Comparison of ENCODE assay signal across 7 cellular contexts in the genomic region with DNA sequence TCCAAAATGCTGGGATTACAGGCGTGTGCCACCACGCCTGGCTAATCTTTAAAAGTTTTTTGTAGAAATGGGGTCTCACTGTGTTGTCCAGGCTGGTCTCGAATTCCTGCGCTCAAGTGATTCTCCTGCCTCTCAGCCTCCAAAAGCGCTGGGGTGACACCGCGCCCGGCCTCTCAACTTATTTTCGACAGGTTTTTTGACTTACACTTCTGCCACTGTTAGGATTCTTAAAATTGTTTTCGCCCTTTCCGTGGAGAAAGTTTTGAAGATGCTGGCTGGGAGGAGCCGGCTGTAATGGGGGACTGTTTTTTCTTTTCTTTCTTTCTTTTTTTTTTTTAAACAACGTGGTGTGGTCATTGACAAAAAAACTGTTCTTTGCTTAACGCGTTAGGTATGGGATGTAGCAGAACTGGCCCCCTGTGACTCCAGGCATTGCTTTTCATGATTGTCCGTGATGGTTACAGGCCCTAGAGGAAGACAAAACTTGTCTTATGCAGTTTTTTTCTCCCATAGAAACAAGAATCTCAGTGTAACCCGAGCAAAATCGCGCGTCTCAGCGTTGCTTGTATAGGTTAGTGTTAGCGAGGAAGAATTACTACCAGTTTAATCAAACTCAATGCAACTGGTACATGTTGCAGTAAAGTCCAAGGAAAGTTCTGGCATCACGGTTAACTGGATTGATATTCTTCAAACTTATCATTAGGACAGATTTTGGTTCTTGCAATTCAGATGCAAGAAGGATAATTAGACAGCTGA. TPM values are rescaled to one million over a fixed set of nuclear protein-coding genes. Genes with fewer than 3 reads are reported as not detected.
A peak's percentile ranks its signal among the peaks of the same experiment; 100 is the strongest.
DNase-seq lines count a peak whose midpoint lies in the region; ATAC-seq and TF ChIP-seq lines count a peak whose summit lies in the region.

No MANE protein-coding gene starts in this region.

- H3K27me3 ChIP-seq in H7 (ENCODE audit: control insufficient read depth, insufficient read depth, low read length) (no peaks in the 10 kb centered on the region), breast epithelium (no peaks in the 10 kb centered on the region), lung (ENCODE audit: control insufficient read depth, insufficient read depth) (no peaks in the 10 kb centered on the region), tibial nerve (no peaks in the 10 kb centered on the region)

- no peaks in the 10 kb centered on the region; the same call in 1 of the 2 replicates for H3K36me3 ChIP-seq in H7 (replicated peaks; ENCODE audit: control insufficient read depth, insufficient read depth, low read length)
- H3K36me3 ChIP-seq in breast epithelium = no peaks in the 10 kb centered on the region
- H3K36me3 ChIP-seq in lung (ENCODE audit: control insufficient read depth in 2 of 2, insufficient read depth in 2 of 2, low read length in 2 of 2) = peaks cover 0 to 7% of the 10 kb centered on the region in 2 donors
- peaks cover 0 to 5% (median 0%) of the 10 kb centered on the region in 3 donors for H3K36me3 ChIP-seq in tibial nerve

- DNase-seq in H7 = no peak
- DNase-seq in RKO (ENCODE audit: low spot score) = peak; percentile 50
- DNase-seq in breast epithelium (ENCODE audit: low spot score in 2 of 2) = no peak
- DNase-seq in lung (ENCODE audit: low spot score) = no peak
- no peak for DNase-seq in tibial nerve (ENCODE audit: low spot score in 2 of 2)
- no peak for DNase-seq in NCI-H1417 treated with DMSO at 0.1 percent for 48 hours (lab: John Stamatoyannopoulos, UW)
- DNase-seq in cerebellum (ENCODE audit: low spot score) = no peak

- H3K27ac ChIP-seq in breast epithelium = peak overlapping the region; percentile 93 to 100
- peak overlapping the region; percentile 97 to 100 for H3K27ac ChIP-seq in lung (ENCODE audit: low read depth in 1 of 2, low read length in 1 of 2)
- H3K27ac ChIP-seq in tibial nerve = peak overlapping the region; percentile 68 to 94 (median 88)

- TF ChIP-seq POLR2A in breast epithelium (IDR thresholded peaks at IDR 0.05) = no peak
- TF ChIP-seq POLR2A in tibial nerve (IDR thresholded peaks at IDR 0.05) = no peak

- ATAC-seq in lung (ENCODE audit: insufficient read depth, low FRiP score) = no peak

- no peak for TF ChIP-seq CTCF in breast epithelium (IDR thresholded peaks at IDR 0.05)
- TF ChIP-seq CTCF in lung (IDR thresholded peaks at IDR 0.05; ENCODE audit: control extremely low read depth, extremely low read depth) = no peak
- no peak for TF ChIP-seq CTCF in tibial nerve (IDR thresholded peaks at IDR 0.05)

- no peaks in the 10 kb centered on the region for H3K9me3 ChIP-seq in breast epithelium
- H3K9me3 ChIP-seq in lung (ENCODE audit: control insufficient read depth in 2 of 2, insufficient read depth in 1 of 2, low read length in 1 of 2) = no peaks in the 10 kb centered on the region
- H3K9me3 ChIP-seq in tibial nerve = no peaks in the 10 kb centered on the region

- H3K4me1 ChIP-seq in breast epithelium = no peaks in the 10 kb centered on the region
- H3K4me1 ChIP-seq in lung (ENCODE audit: control insufficient read depth in 2 of 2, insufficient read depth in 2 of 2, low read length in 2 of 2) = peaks cover 12 to 17% of the 10 kb centered on the region in 2 donors
- H3K4me1 ChIP-seq in tibial nerve = peaks cover 2 to 48% (median 39%) of the 10 kb centered on the region in 4 donors

- 4 to 6% methylated on average over 23 of the region's 23 CpGs for WGBS in lung, 2 donors
- 2% methylated on average over 23 of the region's 23 CpGs for WGBS in tibial nerve, 2 donors

- intact Hi-C loops in breast epithelium (cut with DNase I; ENCODE audit: low total_unique reads) = no loop called here

- TF ChIP-seq EP300 in tibial nerve (IDR thresholded peaks at IDR 0.05) = no peak

- H3K4me3 ChIP-seq in H7 (ENCODE audit: insufficient read depth, low read depth, low read length) = peak overlapping the region; percentile 69
- H3K4me3 ChIP-seq in breast epithelium = peak overlapping the region; percentile 70 to 97 (median 76)
- peak overlapping the region; percentile 75 for H3K4me3 ChIP-seq in lung
- peak overlapping the region; percentile 57 to 74 (median 72) for H3K4me3 ChIP-seq in tibial nerve

RNA-seq across cellular contexts. Expression of gene RAC1, which starts 1.2 kb away (rescaled TPM):
- total RNA-seq in H7 (2014; rRNA removed; shearing (Covaris generic)) = 85.6 and 87.0 TPM in 2 replicates
- total RNA-seq in breast epithelium (100 to 1,000 TPM; 103 to 121 (median 121) TPM), lung (100 to 1,000 TPM in 1 of 2 donors, 10 to 100 TPM in 1; 99.1 to 261 TPM), tibial nerve (100 to 1,000 TPM; 133 to 222 (median 140) TPM), cerebellum (41.6 TPM)
- 100 to 1,000 TPM; 251 to 269 TPM for polyA plus RNA-seq in lung

RNA-seq across cellular contexts. Expression of gene FAM220A, which starts 26.8 kb away (rescaled TPM):
- total RNA-seq in H7 (2014; rRNA removed; shearing (Covaris generic)) = 30.1 and 38.5 TPM in 2 replicates
- 10 to 100 TPM; 14.4 to 18.7 (median 14.7) TPM for total RNA-seq in breast epithelium
- total RNA-seq in lung = 10 to 100 TPM; 16.2 to 16.7 TPM
- 1 to 10 TPM; 6.1 to 7.5 TPM for polyA plus RNA-seq in lung
- total RNA-seq in tibial nerve = 10 to 100 TPM in 3 of 4 donors, 1 to 10 TPM in 1; 8.4 to 17.6 (median 14.3) TPM
- 28.9 TPM for total RNA-seq in cerebellum
